8 cellular contexts compared by ENCODE assay signal in the genomic region with DNA sequence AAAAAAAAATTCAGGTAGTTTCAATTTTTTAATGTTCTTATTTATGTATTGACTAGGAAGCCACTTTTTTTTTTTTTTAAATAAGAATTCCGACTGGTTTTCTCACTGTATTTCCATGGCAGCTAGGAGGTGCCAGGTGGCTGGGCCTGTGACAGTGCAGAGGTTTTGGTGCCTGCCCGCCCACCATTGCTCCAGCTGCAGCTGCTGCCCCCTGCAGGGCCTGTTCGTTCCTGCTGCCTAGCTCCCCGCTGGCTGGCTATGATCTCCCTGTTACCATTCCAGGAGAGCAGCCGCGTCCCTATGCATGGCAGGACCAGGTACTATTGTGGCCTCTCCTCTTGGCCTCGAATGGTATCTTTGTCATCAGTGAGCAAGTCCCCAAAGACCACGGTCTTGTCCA. TPM values are rescaled to one million over a fixed set of nuclear protein-coding genes. Genes with fewer than 3 reads are reported as not detected.
DNase-seq lines count a peak whose midpoint lies in the region; ATAC-seq and TF ChIP-seq lines count a peak whose summit lies in the region.
"Not testable (repeated sequence)": the region's sequence is repeated elsewhere in the genome, so short reads cannot be mapped to it uniquely, and the experiment has no call there.

No MANE protein-coding gene starts in this region.

- H3K27ac Mint-ChIP-seq in Caco-2 (ENCODE audit: unreplicated experiment), result not testable (repeated sequence)

- intact Hi-C loops in Caco-2 (cut with micrococcal nuclease; ENCODE audit: unreplicated experiment), result loop anchor here (10.0 kb wide), 1 partner anchor 64 kb away; no protein-coding TSS in a partner anchor
- intact Hi-C loops in esophagus muscularis mucosa (cut with DNase I); mucosa of descending colon (cut with DNase I, micrococcal nuclease): not testable (repeated sequence)

- WGBS in SK-N-SH (ENCODE audit: low lambda C conversion rate), result 73% methylated on average over 6 of the region's 8 CpGs
- 25% methylated on average over 6 of the region's 8 CpGs for WGBS in esophagus muscularis mucosa

- peak; percentile 53 for ATAC-seq in GM21737 (IDR thresholded peaks at IDR 0.05; ENCODE audit: unreplicated experiment)
- peak; percentile 74 for ATAC-seq in mucosa of descending colon

- peak; percentile 31; the same call in 1 of the 2 replicates for TF ChIP-seq RAD21 in SK-N-SH (IDR thresholded peaks at IDR 0.05; ENCODE audit: low read length)

- not testable (repeated sequence) for H3K36me3 ChIP-seq in Caco-2 (ENCODE audit: control insufficient read depth, insufficient read depth, low read length); SK-N-SH (replicated peaks in 1 of 2; ENCODE audit: control insufficient read depth in 1 of 2, insufficient read depth in 2 of 2, low read length in 1 of 2); mucosa of descending colon (ENCODE audit: low read depth)
- peaks cover 10 to 19% (median 11%) of the 10 kb centered on the region in 4 donors for H3K36me3 ChIP-seq in esophagus muscularis mucosa

- H4K20me1 ChIP-seq in SK-N-SH (ENCODE audit: insufficient read depth), result not testable (repeated sequence)

- not testable (repeated sequence) for H3K4me2 ChIP-seq in SK-N-SH

- TF ChIP-seq CTCF in Caco-2 (IDR thresholded peaks at IDR 0.05; ENCODE audit: insufficient read depth in 1 of 2, low read depth in 1 of 2, low read length in 1 of 2, severe bottlenecking in 1 of 2, unreplicated experiment in 1 of 2) (peak; percentile 59 to 64), LNCAP (IDR thresholded peaks at IDR 0.05) (0 out of 2 replicates have a peak, but pooled peaks have one; percentile 14), SK-N-SH (IDR thresholded peaks at IDR 0.05) (peak; percentile 59), esophagus muscularis mucosa (IDR thresholded peaks at IDR 0.05) (peak; percentile 58 to 69 (median 64)), mucosa of descending colon (IDR thresholded peaks at IDR 0.05) (peak; percentile 74)

- H3K27me3 Mint-ChIP-seq in Caco-2 (ENCODE audit: insufficient read depth, unreplicated experiment), result not testable (repeated sequence)

- not testable (repeated sequence) for H3K9ac ChIP-seq in SK-N-SH

- H2AFZ ChIP-seq in SK-N-SH (ENCODE audit: low read depth), result not testable (repeated sequence)

- not testable (repeated sequence) for H3F3A ChIP-seq in SK-N-SH (replicated peaks; ENCODE audit: insufficient read depth)

- not testable (repeated sequence) for H3K27ac ChIP-seq in SK-N-SH (ENCODE audit: low read depth in 2 of 2, low read length in 1 of 2)
- peak overlapping the region in 3 of 4 donors; percentile 95 to 97 (median 96) for H3K27ac ChIP-seq in esophagus muscularis mucosa (replicated peaks in 1 of 4)

- H3K27me3 ChIP-seq in Caco-2 (replicated peaks; ENCODE audit: control insufficient read depth, insufficient read depth, low read length); SK-N-SH (ENCODE audit: insufficient read depth); esophagus muscularis mucosa: not testable (repeated sequence)

- not testable (repeated sequence) for H3K9me2 ChIP-seq in SK-N-SH

- H3K79me2 ChIP-seq in SK-N-SH (ENCODE audit: insufficient read depth), result peaks cover 14% of the 10 kb centered on the region

- not testable (repeated sequence) for H3K4me3 ChIP-seq in Caco-2 (ENCODE audit: low read depth, low read length); SK-N-SH (ENCODE audit: low read depth in 2 of 2, low read length in 1 of 2); mucosa of descending colon
- peak overlapping the region; percentile 55 to 92 (median 80) for H3K4me3 ChIP-seq in esophagus muscularis mucosa

- CTCF ChIA-PET in Caco-2 (lab: Charles Lee), result interaction anchor here (0.6 to 1.8 kb wide), 7 partner anchors 22 to 63 kb away, joined by 4 to 11 read pairs (median 7); a partner anchor contains a TSS
- CTCF ChIA-PET in SK-N-SH (lab: Yijun Ruan, JAX), result interaction anchor here (0.6 to 1.7 kb wide), 3 partner anchors 19 to 62 kb away, joined by 3 to 7 read pairs (median 3); no protein-coding TSS in a partner anchor

- not testable (repeated sequence) for BruUV-seq in Caco-2 (replicated peaks; lab: Mats Ljungman, UMichigan)

- H3K36me3 Mint-ChIP-seq in Caco-2 (ENCODE audit: insufficient read depth, unreplicated experiment), result peaks cover 36% of the 10 kb centered on the region

- not testable (repeated sequence) for H3K4me3 Mint-ChIP-seq in Caco-2 (ENCODE audit: unreplicated experiment)

- not testable (repeated sequence) for H3K4me1 Mint-ChIP-seq in Caco-2 (ENCODE audit: low read depth, unreplicated experiment)

- peaks cover 11% of the 10 kb centered on the region for H3K4me1 ChIP-seq in Caco-2
- H3K4me1 ChIP-seq in SK-N-SH (ENCODE audit: control insufficient read depth in 1 of 2, insufficient read depth in 2 of 2, low read depth in 1 of 2, low read length in 1 of 2), result peaks cover 5 to 12% of the 10 kb centered on the region in 2 experiments; a peak in 3 of 4 replicates
- peaks cover 13 to 56% (median 39%) of the 10 kb centered on the region in 4 donors for H3K4me1 ChIP-seq in esophagus muscularis mucosa
- peaks cover 18% of the 10 kb centered on the region for H3K4me1 ChIP-seq in mucosa of descending colon (ENCODE audit: low read depth)

- POLR2A ChIA-PET in Caco-2 (lab: Charles Lee), result interaction anchor here (0.7 kb wide), 3 partner anchors 170 to 512 kb away, joined by 4 to 13 read pairs (median 4); a partner anchor contains a TSS
- POLR2A ChIA-PET in SK-N-SH (lab: Yijun Ruan, JAX), result interaction anchor here (1.1 to 2.2 kb wide), 2 partner anchors 42 to 80 kb away, joined by 8 read pairs; a partner anchor contains a TSS

- H3K9me3 ChIP-seq in Caco-2, SK-N-SH, esophagus muscularis mucosa, mucosa of descending colon: not testable (repeated sequence)

- TF ChIP-seq EP300 in SK-N-SH (IDR thresholded peaks at IDR 0.05; ENCODE audit: borderline replicate concordance in 1 of 2, low read depth in 1 of 2, low read length in 1 of 2); esophagus muscularis mucosa (IDR thresholded peaks at IDR 0.05): not testable (repeated sequence)

- not testable (repeated sequence) for TF ChIP-seq POLR2A in esophagus muscularis mucosa (IDR thresholded peaks at IDR 0.05; ENCODE audit: low read depth)

- DNase-seq in Caco-2, result peak; percentile 68 to 80
- DNase-seq in SK-N-SH, result peak; percentile 69
- peak; percentile 31 to 33 for DNase-seq in activated T-helper 1 cell treated with anti-CD3 and anti-CD28 coated beads, Interleukin-2, amount 50 U/mL, for 16 hours (ENCODE audit: low read depth in 1 of 2, low spot score in 1 of 2)
- DNase-seq in esophagus muscularis mucosa (ENCODE audit: extremely low spot score), result not testable (repeated sequence)
- DNase-seq in mucosa of descending colon, result peak in 2 of 3 donors; percentile 84 to 88
- peak; percentile 46 for DNase-seq in stimulated activated CD8-positive, alpha-beta memory T cell treated with anti-CD3 and anti-CD28 coated beads, Interleukin-4, amount 100 ng/mL, for 24 hours (ENCODE audit: low read depth)

- H3K9me3 Mint-ChIP-seq in Caco-2 (ENCODE audit: unreplicated experiment), result not testable (repeated sequence)

RNA-seq across cellular contexts. Expression of a gene that starts 1.9 kb away (rescaled TPM):
- total RNA-seq in Caco-2 (2022) (36.7 and 41.4 TPM in 2 replicates), esophagus muscularis mucosa (100 to 1,000 TPM in 3 of 4 donors, 10 to 100 TPM in 1; 36.8 to 186 (median 128) TPM), mucosa of descending colon (10 to 100 TPM; 18.8 to 60.7 (median 50.0) TPM)
- polyA plus RNA-seq in SK-N-SH (2012; rRNA removed), result 45.6 and 46.7 TPM in 2 replicates
- 27.4 and 37.8 TPM in 2 replicates for polyA plus RNA-seq in SK-N-SH (2012; cell fraction: cytosol; rRNA removed)
- polyA plus RNA-seq in SK-N-SH (2012; cell fraction: nucleus; rRNA removed), result 46.2 and 61.3 TPM in 2 replicates

RNA-seq across cellular contexts. Expression of a gene that starts 12.2 kb away (rescaled TPM):
- total RNA-seq in Caco-2 (2022) (0.14 and 0.29 TPM in 2 replicates), esophagus muscularis mucosa (under 1 TPM; under 0.01 to 0.80 (median 0.34) TPM), mucosa of descending colon (1 to 10 TPM in 1 of 3 donors, under 1 TPM in 2; 0.58 to 1.7 (median 0.92) TPM)
- not detected in 2 replicates for polyA plus RNA-seq in SK-N-SH (2012; rRNA removed)
- not detected in 2 replicates for polyA plus RNA-seq in SK-N-SH (2012; cell fraction: cytosol; rRNA removed)
- polyA plus RNA-seq in SK-N-SH (2012; cell fraction: nucleus; rRNA removed), result not detected in 2 replicates

RNA-seq across cellular contexts. Expression of a gene that starts 20.8 kb away (rescaled TPM):
- total RNA-seq in Caco-2 (2022) (2.7 and 3.2 TPM in 2 replicates), esophagus muscularis mucosa (under 1 TPM; 0.42 to 0.57 (median 0.48) TPM), mucosa of descending colon (1 to 10 TPM; 1.6 to 4.6 (median 3.1) TPM)
- polyA plus RNA-seq in SK-N-SH (2012; rRNA removed), result 0.12 and 0.13 TPM in 2 replicates
- polyA plus RNA-seq in SK-N-SH (2012; cell fraction: cytosol; rRNA removed), result 0.12 and 0.16 TPM in 2 replicates
- 0.07 and 0.14 TPM in 2 replicates for polyA plus RNA-seq in SK-N-SH (2012; cell fraction: nucleus; rRNA removed)

RNA-seq across cellular contexts. Expression of a gene that starts 34.0 kb away (rescaled TPM):
- total RNA-seq in Caco-2 (2022), result 10.3 TPM in 2 replicates
- 4.2 and 5.4 TPM in 2 replicates for polyA plus RNA-seq in SK-N-SH (2012; rRNA removed)
- 3.5 and 4.8 TPM in 2 replicates for polyA plus RNA-seq in SK-N-SH (2012; cell fraction: cytosol; rRNA removed)
- polyA plus RNA-seq in SK-N-SH (2012; cell fraction: nucleus; rRNA removed), result 3.8 and 6.6 TPM in 2 replicates
- total RNA-seq in esophagus muscularis mucosa, result 10 to 100 TPM in 2 of 4 donors, 1 to 10 TPM in 2; 8.0 to 30.1 (median 14.1) TPM
- 1 to 10 TPM; 6.6 to 8.7 (median 8.3) TPM for total RNA-seq in mucosa of descending colon

RNA-seq across cellular contexts. Expression of a gene that starts 41.4 kb away (rescaled TPM):
- total RNA-seq in Caco-2 (2022) (not detected in 2 replicates), esophagus muscularis mucosa (not detected), mucosa of descending colon (not detected)
- polyA plus RNA-seq in SK-N-SH (2012; rRNA removed), result not detected in 2 replicates
- not detected in 2 replicates for polyA plus RNA-seq in SK-N-SH (2012; cell fraction: cytosol; rRNA removed)
- polyA plus RNA-seq in SK-N-SH (2012; cell fraction: nucleus; rRNA removed), result not detected in 2 replicates

Comparison
In these comparisons a context has a peak if more than half of its experiments do, and no peak if none do; other contexts are left out.
1. CTCF ChIP-seq: peak in every context shown above with its lines; median percentile 74 in mucosa of descending colon; 64 in esophagus muscularis mucosa; 62 in Caco-2; 59 in SK-N-SH; 14 in LNCAP.